In the genomic region with DNA sequence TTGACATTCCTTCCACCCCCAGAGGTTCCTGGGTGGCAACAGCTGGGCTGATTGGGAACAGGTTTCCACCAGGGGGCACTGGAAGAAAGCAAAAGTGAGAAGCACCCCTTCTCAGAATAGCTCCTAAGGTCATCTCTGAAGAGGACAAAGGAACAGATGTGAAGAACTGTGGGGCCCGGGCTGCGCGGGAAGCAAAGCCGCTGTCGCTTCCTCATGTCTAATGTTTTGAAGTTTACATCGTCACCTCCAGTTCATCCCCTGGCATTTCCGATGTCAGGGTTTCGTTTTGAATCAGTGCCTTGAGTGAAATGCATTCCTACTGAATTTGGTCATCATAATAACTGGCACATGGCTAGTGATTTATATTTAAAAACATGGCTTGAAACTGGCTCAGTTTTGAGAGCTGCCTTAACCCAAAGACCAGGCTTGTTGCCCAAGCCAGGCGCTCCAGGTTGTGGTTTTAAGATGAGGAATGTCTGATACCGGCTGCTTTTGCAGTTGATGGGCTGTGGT, we compare ENCODE assay signal across 8 cellular contexts. TPM values are rescaled to one million over a fixed set of nuclear protein-coding genes. Genes with fewer than 3 reads are reported as not detected.
DNase-seq lines count a peak whose midpoint lies in the region; ATAC-seq and TF ChIP-seq lines count a peak whose summit lies in the region.

No MANE protein-coding gene starts in this region.

- TF ChIP-seq CTCF in GM12864 (IDR thresholded peaks at IDR 0.05; ENCODE audit: low read depth, low read length, missing control alignments), result peak; percentile 58
- peak; percentile 72 to 84 (median 80) for TF ChIP-seq CTCF in HCT116 (IDR thresholded peaks at IDR 0.05 in 2 of 3, conservative IDR thresholded peaks at IDR 0.05 in 1 of 3; ENCODE audit: borderline replicate concordance in 1 of 3, insufficient read depth in 1 of 3, low read depth in 2 of 3, low read length in 2 of 3)
- TF ChIP-seq CTCF in MM.1S (IDR thresholded peaks at IDR 0.05; ENCODE audit: low read length), result peak; percentile 72
- TF ChIP-seq CTCF in hepatocyte (IDR thresholded peaks at IDR 0.05; ENCODE audit: poor library complexity), result peak; percentile 57
- TF ChIP-seq CTCF in smooth muscle cell (IDR thresholded peaks at IDR 0.05; ENCODE audit: borderline replicate concordance, insufficient read depth, poor library complexity, severe bottlenecking), result peak; percentile 57

- H3F3A ChIP-seq in MM.1S (ENCODE audit: insufficient read depth, low read length), result peaks cover 37% of the 10 kb centered on the region
- no peaks in the 10 kb centered on the region for H3F3A ChIP-seq in smooth muscle cell (ENCODE audit: low read depth)

- WGBS in hepatocyte (ENCODE audit: low lambda C conversion rate, missing lambda C conversion rate), result 31% methylated on average over 10 of the region's 10 CpGs
- 8% methylated on average over 10 of the region's 10 CpGs for WGBS in smooth muscle cell (ENCODE audit: low lambda C conversion rate)

- H3K9ac ChIP-seq in HCT116 (ENCODE audit: low read length) (peak overlapping the region; percentile 19), MM.1S (ENCODE audit: low read length) (no peak overlapping the region), smooth muscle cell (ENCODE audit: low read depth) (no peak overlapping the region)

- H3K9me3 ChIP-seq in HCT116 (ENCODE audit: control insufficient read depth in 1 of 2, insufficient read depth in 1 of 2, low read depth in 1 of 2, low read length in 2 of 2) (no peaks in the 10 kb centered on the region), MM.1S (replicated peaks; ENCODE audit: insufficient read depth, low read length) (no peaks in the 10 kb centered on the region), T-helper 17 cell (ENCODE audit: control insufficient read depth, low read length, poor library complexity, severe bottlenecking) (no peaks in the 10 kb centered on the region), hepatocyte (ENCODE audit: low read depth) (no peaks in the 10 kb centered on the region), smooth muscle cell (replicated peaks; ENCODE audit: low read depth) (no peaks in the 10 kb centered on the region)

- peaks cover 32 to 38% of the 10 kb centered on the region in 2 experiments for H3K4me1 ChIP-seq in HCT116 (ENCODE audit: control insufficient read depth in 1 of 2, insufficient read depth in 2 of 2, low read length in 2 of 2)
- peaks cover 26% of the 10 kb centered on the region for H3K4me1 ChIP-seq in MM.1S (ENCODE audit: low read length)
- H3K4me1 ChIP-seq in hepatocyte (ENCODE audit: insufficient read depth), result no peaks in the 10 kb centered on the region
- H3K4me1 ChIP-seq in smooth muscle cell (ENCODE audit: low read depth), result peaks cover 12% of the 10 kb centered on the region

- H3K36me3 ChIP-seq in HCT116 (ENCODE audit: control insufficient read depth in 1 of 2, insufficient read depth in 2 of 2, low read length in 2 of 2) (no peaks in the 10 kb centered on the region), MM.1S (replicated peaks; ENCODE audit: insufficient read depth, low read length) (no peaks in the 10 kb centered on the region), hepatocyte (replicated peaks; ENCODE audit: insufficient read depth, low read depth) (no peaks in the 10 kb centered on the region), smooth muscle cell (ENCODE audit: low read depth) (no peaks in the 10 kb centered on the region)

- H3K27me3 ChIP-seq in HCT116 (ENCODE audit: insufficient read depth, low read length) (no peaks in the 10 kb centered on the region), MM.1S (replicated peaks; ENCODE audit: insufficient read depth, low read length) (no peaks in the 10 kb centered on the region), hepatocyte (no peaks in the 10 kb centered on the region), smooth muscle cell (ENCODE audit: low read depth) (no peaks in the 10 kb centered on the region)

- peak overlapping the region; percentile 89 for H3K4me3 Mint-ChIP-seq in T-helper 17 cell

- RAD21 ChIA-PET in HCT116 (lab: Charles Lee; ENCODE audit: low non-redundant PET in 1 of 2, low total read pairs in 2 of 2, uncharacterized antibody in 2 of 2, unreplicated experiment in 2 of 2), result interaction anchor here (1.5 kb wide), 2 partner anchors 163 to 418 kb away, joined by 4 to 6 read pairs; no protein-coding TSS in a partner anchor

- peak; percentile 85 for TF ChIP-seq RAD21 in HCT116 (IDR thresholded peaks at IDR 0.05; ENCODE audit: low read depth)

- H3K9me2 ChIP-seq in HCT116 (ENCODE audit: insufficient read depth), result no peaks in the 10 kb centered on the region
- H3K9me2 ChIP-seq in MM.1S (replicated peaks; ENCODE audit: insufficient read depth, low read length), result no peaks in the 10 kb centered on the region
- no peaks in the 10 kb centered on the region for H3K9me2 ChIP-seq in hepatocyte (replicated peaks; ENCODE audit: insufficient read depth)

- POLR2A ChIA-PET in HCT116 (lab: Charles Lee), result interaction anchor here (1.3 kb wide), 1 partner anchor 147 kb away, joined by 3 read pairs; no protein-coding TSS in a partner anchor

- H2AFZ ChIP-seq in HCT116 (ENCODE audit: low read depth, low read length, poor library complexity, severe bottlenecking) (no peak overlapping the region), MM.1S (ENCODE audit: low read length) (no peak overlapping the region), hepatocyte (no peak overlapping the region), smooth muscle cell (ENCODE audit: low read depth) (peak overlapping the region; percentile 39)

- intact Hi-C loops in HCT116 (cut with micrococcal nuclease), result loop anchor here (1.0 to 5.0 kb wide), 4 partner anchors 147 to 834 kb away; no protein-coding TSS in a partner anchor

- H4K20me1 ChIP-seq in HCT116 (ENCODE audit: insufficient read depth) (no peaks in the 10 kb centered on the region), MM.1S (ENCODE audit: insufficient read depth, low read length) (0 out of 2 replicates have a peak, but pooled peaks cover 4% of the 10 kb centered on the region), hepatocyte (ENCODE audit: insufficient read depth, poor library complexity, severe bottlenecking) (no peaks in the 10 kb centered on the region), smooth muscle cell (ENCODE audit: low read depth) (no peaks in the 10 kb centered on the region)

- H3K79me2 ChIP-seq in HCT116 (ENCODE audit: insufficient read depth, low read length) (no peaks in the 10 kb centered on the region), MM.1S (ENCODE audit: low read length) (no peaks in the 10 kb centered on the region), hepatocyte (no peaks in the 10 kb centered on the region), smooth muscle cell (ENCODE audit: low read depth) (no peaks in the 10 kb centered on the region)

- H3K27ac ChIP-seq in HCT116 (ENCODE audit: low read depth, low read length) (peak overlapping the region; percentile 38; the same call in 1 of the 2 replicates), MM.1S (ENCODE audit: low read length) (peak overlapping the region; percentile 62; the same call in 1 of the 2 replicates), hepatocyte (no peak overlapping the region), smooth muscle cell (ENCODE audit: low read depth) (peak overlapping the region; percentile 62)

- no peaks in the 10 kb centered on the region for H3K27me3 Mint-ChIP-seq in T-helper 17 cell

- DNase-seq in GM12864 (ENCODE audit: low read depth) (peak; percentile 45), HCT116 (ENCODE audit: low read depth, low spot score) (peak; percentile 72), MM.1S (peak; percentile 94), T-helper 17 cell (peak; percentile 14 to 43 (median 29)), amniotic epithelial cell (ENCODE audit: low read depth) (peak; percentile 98), hepatocyte (ENCODE audit: low spot score) (peak; percentile 57), smooth muscle cell (lab: John Stamatoyannopoulos, UW; ENCODE audit: unreplicated experiment) (no peak), NCI-H2107 (lab: John Stamatoyannopoulos, UW) (no peak)

- H3K36me3 Mint-ChIP-seq in T-helper 17 cell (ENCODE audit: low read depth), result peaks cover 2% of the 10 kb centered on the region

- peaks cover 65% of the 10 kb centered on the region for H3K4me1 Mint-ChIP-seq in T-helper 17 cell

- CTCF ChIA-PET in HCT116 (lab: Charles Lee), result interaction anchor here (1.0 to 2.6 kb wide), 11 partner anchors 11 to 832 kb away, joined by 3 to 21 read pairs (median 4); no protein-coding TSS in a partner anchor

- no peak overlapping the region for H3K27ac Mint-ChIP-seq in T-helper 17 cell

- H3K4me3 ChIP-seq in GM12864 (ENCODE audit: low read depth, low read length), result no peak overlapping the region
- H3K4me3 ChIP-seq in HCT116 (replicated peaks in 1 of 2; ENCODE audit: low read depth in 1 of 2, low read length in 2 of 2), result peak overlapping the region in 1 of 2 experiments; percentile 32; a peak in 3 of 4 replicates
- H3K4me3 ChIP-seq in MM.1S (ENCODE audit: low read length), result no peak overlapping the region
- H3K4me3 ChIP-seq in hepatocyte, result no peak overlapping the region
- peak overlapping the region; percentile 23 for H3K4me3 ChIP-seq in smooth muscle cell

- H3K4me2 ChIP-seq in HCT116 (ENCODE audit: low read length), result peak overlapping the region; percentile 71
- H3K4me2 ChIP-seq in MM.1S (ENCODE audit: low read depth, low read length), result no peak overlapping the region
- peak overlapping the region; percentile 52 for H3K4me2 ChIP-seq in hepatocyte
- peak overlapping the region; percentile 81 for H3K4me2 ChIP-seq in smooth muscle cell

- no peak for TF ChIP-seq POLR2A in HCT116 (IDR thresholded peaks at IDR 0.05; ENCODE audit: borderline replicate concordance, extremely low read depth, insufficient read depth, insufficient read length)

- no TSS peak for BruUV-seq in HCT116 (replicated peaks; lab: Mats Ljungman, UMichigan)

- ATAC-seq in HCT116, result peak; percentile 88
- ATAC-seq in T-helper 17 cell, result peak; percentile 81

TF ChIP-seq in HCT116, 20 proteins besides CTCF, POLR2A, EP300 and RAD21 (continues in another document):
- peak; percentile 55; the same call in 1 of the 2 replicates for TF ChIP-seq FOSL1 (IDR thresholded peaks at IDR 0.05; ENCODE audit: low read depth)
- peak; percentile 87 for TF ChIP-seq MAX (IDR thresholded peaks at IDR 0.05)
- peak; percentile 10 for TF ChIP-seq YY1 (IDR thresholded peaks at IDR 0.05; ENCODE audit: extremely low read depth, insufficient replicate concordance, low read depth, low read length)
- no peak for TF ChIP-seq EZH2phosphoT487 (IDR thresholded peaks at IDR 0.05; ENCODE audit: borderline replicate concordance)

RNA-seq across cellular contexts. Expression of gene TXK, which starts 6.1 kb away (rescaled TPM):
- total RNA-seq in HCT116 (2021; ENCODE audit: unreplicated experiment) (1.7 TPM), T-helper 17 cell (10 to 100 TPM; 52.4 to 53.2 TPM), hepatocyte (0.40 and 1.5 TPM in 2 replicates), smooth muscle cell (0.09 and 0.18 TPM in 2 replicates)
- polyA plus RNA-seq in HCT116 (2012), result 0.20 and 0.47 TPM in 2 replicates
- polyA plus RNA-seq in hepatocyte (0.18 and 0.76 TPM in 2 replicates), smooth muscle cell (not detected in 2 replicates)

Comparison
In these comparisons a context has a peak if more than half of its experiments do, and no peak if none do; other contexts are left out.
1. DNase-seq: peak in GM12864 (single experiment), HCT116 (single experiment), MM.1S (single experiment), T-helper 17 cell (3 of 3), amniotic epithelial cell (single experiment) and hepatocyte (single experiment); none in smooth muscle cell (single experiment) and NCI-H2107 (single experiment).
2. RNA of gene TXK, which starts 6.1 kb away (total RNA-seq): 52.4 to 53.2 TPM in T-helper 17 cell; 1.7 TPM in HCT116 (single experiment), 0.40 to 1.5 TPM in hepatocyte and 0.09 to 0.18 TPM in smooth muscle cell; every median in the first group is over 10 times any median in the second.
3. Peak in every context shown above with its lines, with median percentiles within 50 percentile points of each other: CTCF ChIP-seq.